Comparison of ENCODE assay signal across 29 cellular contexts in the genomic region with DNA sequence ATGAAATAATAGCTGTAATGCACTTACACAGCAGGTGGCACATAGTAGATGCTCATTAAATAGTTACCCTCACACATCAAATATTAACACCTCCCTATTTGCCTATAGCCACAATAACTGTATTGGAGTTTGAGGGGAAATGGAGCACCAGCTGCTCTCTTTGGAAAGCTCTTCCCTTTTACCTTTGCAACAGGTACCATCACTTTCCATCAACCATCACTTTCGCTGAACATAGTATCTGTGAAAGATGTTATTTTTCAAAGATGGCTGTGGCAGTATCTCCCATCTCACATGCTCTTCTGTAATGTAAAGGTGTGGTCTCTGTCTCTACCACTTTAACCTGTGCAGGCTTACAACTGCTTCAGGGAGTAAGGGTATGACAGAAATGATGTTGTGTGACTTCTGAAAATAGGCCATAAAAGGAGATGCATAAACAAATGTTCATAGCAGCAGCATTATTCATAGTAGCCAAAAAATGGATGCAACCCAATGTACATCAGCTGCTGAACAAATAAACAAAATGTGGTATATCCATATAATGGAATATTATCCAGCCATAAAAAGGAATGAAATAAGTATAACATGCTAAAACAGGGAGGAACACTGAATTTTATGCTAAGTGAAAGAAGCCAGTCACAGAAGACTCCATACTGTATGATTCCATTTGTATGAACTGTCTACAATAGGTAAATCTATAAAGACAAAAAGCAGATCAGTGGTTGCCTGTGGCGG.
"Had no signal": no experiment of that assay in that cellular context is flagged by ENCODE, and none has a peak within 500 bp of the region (broad histone marks: within the 10 kb centered on the region; RNA-seq: fewer than 3 reads in every experiment).

No MANE protein-coding gene starts in this region.

- H3K4me1 ChIP-seq: body of pancreas, breast epithelium, SJCRH30 had no signal

- H3K4me3 ChIP-seq: body of pancreas, breast epithelium, SJCRH30, SK-N-MC had no signal

- H3K27me3 ChIP-seq: body of pancreas, breast epithelium, SJCRH30 had no signal

- ATAC-seq: body of pancreas, Panc1, T-cell had no signal

- FAIRE-seq: astrocyte had no signal

- H3K27ac ChIP-seq: body of pancreas, breast epithelium, SJCRH30, SK-N-MC, VCaP had no signal

- H3K9me3 ChIP-seq: body of pancreas had no signal

- DNase-seq: activated B cell treated with CpG ODN at 0.5 μM for 24 hours; activated CD4-positive, alpha-beta memory T cell treated with anti-CD3 and anti-CD28 coated beads for 36 hours; activated CD4-positive, alpha-beta T cell treated with anti-CD3 and anti-CD28 coated beads for 4 hours; activated CD4-positive, alpha-beta T cell treated with anti-CD3 and anti-CD28 coated beads, Interleukin-2, amount 50 U/mL, for 1 hour; activated CD4-positive, CD25-positive, alpha-beta regulatory T cell treated with anti-CD3 and anti-CD28 coated beads, Interleukin-2, amount 50 U/mL, for 72 hours; activated CD8-positive, alpha-beta memory T cell treated with anti-CD3 and anti-CD28 coated beads, Interleukin-2, amount 50 U/mL, for 48 hours; activated gamma-delta T cell; activated naive CD4-positive, alpha-beta T cell treated with Interleukin-2 at 50 U/mL for 16 hours; activated naive CD8-positive, alpha-beta T cell treated with anti-CD3 and anti-CD28 coated beads, Interleukin-2, amount 10 ng/mL, durations not matched to agents 7 days and 5 days; body of pancreas; central memory CD4-positive, alpha-beta T cell; Karpas-422; KBM-7; NCI-H1105 treated with DMSO at 0.1 percent for 48 hours; NCI-H1436 treated with DMSO at 0.1 percent for 48 hours; NCI-H1694 treated with DMSO at 0.1 percent for 48 hours; NCI-H2029; NCI-H345; NCI-H524 treated with DMSO at 0.1 percent for 48 hours; SHP77; SJCRH30; T-cell; T-helper 2 cell; T-helper 9 cell had no signal
